6 cellular contexts compared by ENCODE assay signal in genomic region chr6:31817929-31818511, GRCh38. TPM values are rescaled to one million over a fixed set of nuclear protein-coding genes. Genes with fewer than 3 reads are reported as not detected.
DNase-seq lines count a peak whose midpoint lies in the region; ATAC-seq and TF ChIP-seq lines count a peak whose summit lies in the region.
"Not testable (repeated sequence)": the region's sequence is repeated elsewhere in the genome, so short reads cannot be mapped to it uniquely, and the experiment has no call there.

No MANE protein-coding gene starts in this region.

- TF ChIP-seq CTCF in breast epithelium (IDR thresholded peaks at IDR 0.05); heart right ventricle (IDR thresholded peaks at IDR 0.05); natural killer cell (IDR thresholded peaks at IDR 0.05): not testable (repeated sequence)

- not testable (repeated sequence) for H3K27me3 Mint-ChIP-seq in T-helper 2 cell treated with Interferon-gamma antibody and Interleukin-4, amounts not matched to agents 5 μg/mL and 100 μg/mL, for 36 hours (ENCODE audit: low read depth); natural killer cell (ENCODE audit: low read depth in 2 of 2)

- not testable (repeated sequence) for H3K9me3 ChIP-seq in breast epithelium, heart right ventricle

- WGBS in heart right ventricle, 2 donors: 44 to 48% methylated on average over 8 of the region's 8 CpGs

- peak; percentile 33 for DNase-seq in DMS 273 (lab: John Stamatoyannopoulos, UW; ENCODE audit: unreplicated experiment)
- DNase-seq in T-helper 2 cell treated with Interferon-gamma antibody and Interleukin-4, amounts not matched to agents 5 μg/mL and 100 μg/mL, for 36 hours (ENCODE audit: low spot score); breast epithelium (ENCODE audit: low spot score in 2 of 2); heart right ventricle; natural killer cell: not testable (repeated sequence)

- H3K9me3 Mint-ChIP-seq in T-helper 2 cell treated with Interferon-gamma antibody and Interleukin-4, amounts not matched to agents 5 μg/mL and 100 μg/mL, for 36 hours; natural killer cell: not testable (repeated sequence)

- H3K27ac ChIP-seq in breast epithelium: peak overlapping the region; percentile 75 to 88
- H3K27ac ChIP-seq in heart right ventricle: peak overlapping the region; percentile 72 to 99 (median 98)
- peak overlapping the region; percentile 84 for H3K27ac ChIP-seq in temporal lobe (ENCODE audit: low read depth, low read length)

- peaks cover 37% of the 10 kb centered on the region for H3K4me1 Mint-ChIP-seq in T-helper 2 cell treated with Interferon-gamma antibody and Interleukin-4, amounts not matched to agents 5 μg/mL and 100 μg/mL, for 36 hours (ENCODE audit: low read depth)
- peaks cover 38 to 41% of the 10 kb centered on the region in 2 donors for H3K4me1 Mint-ChIP-seq in natural killer cell

- H3K27me3 ChIP-seq in breast epithelium, heart right ventricle: not testable (repeated sequence)

- H3K36me3 ChIP-seq in breast epithelium, heart right ventricle: not testable (repeated sequence)

- H3K4me1 ChIP-seq in breast epithelium: not testable (repeated sequence)
- H3K4me1 ChIP-seq in heart right ventricle: peaks cover 14 to 62% (median 49%) of the 10 kb centered on the region in 9 donors

- ATAC-seq in heart right ventricle, natural killer cell: not testable (repeated sequence)

- H3K36me3 Mint-ChIP-seq in T-helper 2 cell treated with Interferon-gamma antibody and Interleukin-4, amounts not matched to agents 5 μg/mL and 100 μg/mL, for 36 hours (ENCODE audit: low read depth): peaks cover 12% of the 10 kb centered on the region
- H3K36me3 Mint-ChIP-seq in natural killer cell: not testable (repeated sequence)

- peak overlapping the region; percentile 96 for H3K4me3 Mint-ChIP-seq in T-helper 2 cell treated with Interferon-gamma antibody and Interleukin-4, amounts not matched to agents 5 μg/mL and 100 μg/mL, for 36 hours
- peak overlapping the region; percentile 92 for H3K4me3 Mint-ChIP-seq in natural killer cell

- peak overlapping the region; percentile 42 to 66 (median 61) for H3K4me3 ChIP-seq in breast epithelium
- peak overlapping the region; percentile 41 to 75 (median 64) for H3K4me3 ChIP-seq in heart right ventricle

- not testable (repeated sequence) for TF ChIP-seq POLR2A in breast epithelium (IDR thresholded peaks at IDR 0.05)

- intact Hi-C loops in breast epithelium (cut with DNase I; ENCODE audit: low total_unique reads); heart right ventricle (cut with DNase I); natural killer cell (cut with micrococcal nuclease): not testable (repeated sequence)

- peak overlapping the region; percentile 94 for H3K27ac Mint-ChIP-seq in T-helper 2 cell treated with Interferon-gamma antibody and Interleukin-4, amounts not matched to agents 5 μg/mL and 100 μg/mL, for 36 hours
- peak overlapping the region; percentile 85 to 88 for H3K27ac Mint-ChIP-seq in natural killer cell

RNA-seq across cellular contexts. Expression of gene HSPA1A, which starts 2.7 kb away (rescaled TPM):
- 100 to 1,000 TPM; 136 to 459 (median 202) TPM for total RNA-seq in breast epithelium
- total RNA-seq in heart right ventricle: 100 to 1,000 TPM; 202 to 679 (median 259) TPM
- 100 to 1,000 TPM; 113 to 166 TPM for polyA plus RNA-seq in heart right ventricle
- total RNA-seq in natural killer cell: 10 to 100 TPM; 24.4 to 34.6 (median 34.5) TPM
- 351 TPM for total RNA-seq in temporal lobe

RNA-seq across cellular contexts. Expression of gene HSPA1L, which starts 2.9 kb away (rescaled TPM):
- 1 to 10 TPM; 1.3 to 1.9 (median 1.6) TPM for total RNA-seq in breast epithelium
- 1 to 10 TPM; 1.1 to 2.9 (median 1.9) TPM for total RNA-seq in heart right ventricle
- 1 to 10 TPM in 1 of 2 donors, under 1 TPM in 1; 0.80 to 1.4 TPM for polyA plus RNA-seq in heart right ventricle
- 1 to 10 TPM; 2.0 to 4.5 (median 3.6) TPM for total RNA-seq in natural killer cell
- 3.7 TPM for total RNA-seq in temporal lobe

RNA-seq across cellular contexts. Expression of gene HSPA1B, which starts 9.5 kb away (rescaled TPM):
- 100 to 1,000 TPM; 113 to 376 (median 232) TPM for total RNA-seq in breast epithelium
- total RNA-seq in heart right ventricle: 100 to 1,000 TPM; 126 to 258 (median 169) TPM
- polyA plus RNA-seq in heart right ventricle: 100 to 1,000 TPM in 1 of 2 donors, 10 to 100 TPM in 1; 16.9 to 122 TPM
- 100 to 1,000 TPM in 1 of 3 donors, 10 to 100 TPM in 1, 1 to 10 TPM in 1; 8.5 to 112 (median 15.3) TPM for total RNA-seq in natural killer cell
- 543 TPM for total RNA-seq in temporal lobe

RNA-seq across cellular contexts. Expression of gene LSM2, which starts 11.3 kb away (rescaled TPM):
- total RNA-seq in breast epithelium (10 to 100 TPM; 28.7 to 39.7 (median 32.6) TPM), heart right ventricle (10 to 100 TPM; 18.9 to 27.6 (median 23.0) TPM), natural killer cell (10 to 100 TPM; 28.1 to 34.9 (median 29.2) TPM), temporal lobe (10.3 TPM)
- polyA plus RNA-seq in heart right ventricle: 10 to 100 TPM; 17.5 to 52.0 TPM

RNA-seq across cellular contexts. Expression of gene VARS1, which starts 22.5 kb away (rescaled TPM):
- total RNA-seq in breast epithelium (10 to 100 TPM; 19.2 to 35.4 (median 26.2) TPM), heart right ventricle (10 to 100 TPM; 22.4 to 43.4 (median 29.5) TPM), natural killer cell (10 to 100 TPM; 45.2 to 58.6 (median 49.2) TPM), temporal lobe (41.1 TPM)
- 10 to 100 TPM; 26.5 to 44.0 TPM for polyA plus RNA-seq in heart right ventricle
